20 cellular contexts compared by ENCODE assay signal in the genomic region with DNA sequence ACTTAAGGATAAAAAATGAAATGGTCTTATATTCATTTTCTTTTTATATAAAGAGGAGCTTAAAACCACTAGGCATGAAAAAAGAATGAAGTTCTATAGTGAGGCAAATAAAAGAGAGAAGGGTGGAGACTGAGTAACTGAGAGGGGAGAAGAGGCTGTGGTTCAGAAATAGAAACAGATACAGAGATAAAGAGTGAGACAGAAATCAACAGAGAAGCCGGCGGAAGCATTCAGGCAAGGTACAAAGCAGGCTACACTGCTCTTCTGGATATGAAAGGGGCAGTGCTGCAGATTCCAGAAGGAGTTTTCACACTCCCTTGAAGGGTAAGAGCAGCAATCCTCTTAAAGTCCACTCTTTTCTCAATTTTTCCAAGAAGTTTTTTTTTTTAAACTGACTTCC. TPM values are rescaled to one million over a fixed set of nuclear protein-coding genes. Genes with fewer than 3 reads are reported as not detected.
A peak's percentile ranks its signal among the peaks of the same experiment; 100 is the strongest.
DNase-seq lines count a peak whose midpoint lies in the region; ATAC-seq and TF ChIP-seq lines count a peak whose summit lies in the region.
"Had no signal": no experiment of that assay in that cellular context is flagged by ENCODE, and none has a peak within 500 bp of the region (broad histone marks: within the 10 kb centered on the region; RNA-seq: fewer than 3 reads in every experiment).

No MANE protein-coding gene starts in this region.

- no peak overlapping the region for H2AFZ ChIP-seq in PC-9

- no peaks in the 10 kb centered on the region for H3K9me3 Mint-ChIP-seq in CD4-positive, alpha-beta memory T cell
- H3K9me3 Mint-ChIP-seq in activated T-helper 1 cell treated with anti-CD3 and anti-CD28 coated beads, Interleukin-12 subunit alpha, Interleukin-12 subunit beta, Interleukin-2, Interleukin-4 antibody, amounts not matched to agents 30 ng/mL and 10 ng/mL and 1 ng/mL, durations not matched to agents 14 hours and 24 hours and 36 hours: no peaks in the 10 kb centered on the region
- no peaks in the 10 kb centered on the region for H3K9me3 Mint-ChIP-seq in mesothelial cell of epicardium

- H4K20me1 ChIP-seq in PC-9 (ENCODE audit: insufficient read depth): no peaks in the 10 kb centered on the region

- no peaks in the 10 kb centered on the region for H3K27me3 Mint-ChIP-seq in CD4-positive, alpha-beta memory T cell
- H3K27me3 Mint-ChIP-seq in activated T-helper 1 cell treated with anti-CD3 and anti-CD28 coated beads, Interleukin-12 subunit alpha, Interleukin-12 subunit beta, Interleukin-2, Interleukin-4 antibody, amounts not matched to agents 30 ng/mL and 10 ng/mL and 1 ng/mL, durations not matched to agents 14 hours and 24 hours and 36 hours (ENCODE audit: insufficient read depth): no peaks in the 10 kb centered on the region
- H3K27me3 Mint-ChIP-seq in mesothelial cell of epicardium (ENCODE audit: low read depth): no peaks in the 10 kb centered on the region

- H3K9me3 ChIP-seq in CD4-positive, alpha-beta memory T cell (ENCODE audit: control insufficient read depth in 1 of 2, low read length in 2 of 2): no peaks in the 10 kb centered on the region
- H3K9me3 ChIP-seq in PC-9 (ENCODE audit: insufficient read depth, low read depth): no peaks in the 10 kb centered on the region
- H3K9me3 ChIP-seq: BLaER1 treated with 17β-estradiol and CSF1 and Interleukin-3, amounts not matched to agents 10 nM and 100 nM; heart right ventricle; stomach; upper lobe of right lung had no signal

- peak overlapping the region; percentile 31 for H3K27ac ChIP-seq in CD4-positive, alpha-beta memory T cell (ENCODE audit: low read depth, low read length)
- no peak overlapping the region for H3K27ac ChIP-seq in PC-9
- H3K27ac ChIP-seq: BLaER1 treated with 17β-estradiol and CSF1 and Interleukin-3, amounts not matched to agents 10 nM and 100 nM; heart right ventricle; stomach; upper lobe of right lung; VCaP had no signal

- TF ChIP-seq CTCF in mesothelial cell of epicardium (IDR thresholded peaks at IDR 0.05; ENCODE audit: unreplicated experiment) (no peak), PC-9 (conservative IDR thresholded peaks at IDR 0.05) (no peak)

- H3K27ac Mint-ChIP-seq in CD4-positive, alpha-beta memory T cell: peak overlapping the region; percentile 55 to 95 (median 85)
- H3K27ac Mint-ChIP-seq in activated T-helper 1 cell treated with anti-CD3 and anti-CD28 coated beads, Interleukin-12 subunit alpha, Interleukin-12 subunit beta, Interleukin-2, Interleukin-4 antibody, amounts not matched to agents 30 ng/mL and 10 ng/mL and 1 ng/mL, durations not matched to agents 14 hours and 24 hours and 36 hours: peak overlapping the region; percentile 70
- peak overlapping the region; percentile 79 for H3K27ac Mint-ChIP-seq in mesothelial cell of epicardium

- no peak overlapping the region for H3K4me3 ChIP-seq in CD4-positive, alpha-beta memory T cell (ENCODE audit: low read length in 2 of 2)
- no peak overlapping the region for H3K4me3 ChIP-seq in PC-9
- H3K4me3 ChIP-seq: BLaER1 treated with 17β-estradiol and CSF1 and Interleukin-3, amounts not matched to agents 10 nM and 100 nM; heart right ventricle; lung; stomach; upper lobe of right lung had no signal

- no peaks in the 10 kb centered on the region for H3K79me2 ChIP-seq in PC-9 (ENCODE audit: low read depth)

- peak; percentile 72 for ATAC-seq in GM18868 (IDR thresholded peaks at IDR 0.05; ENCODE audit: unreplicated experiment)
- no peak for ATAC-seq in GM18870 (IDR thresholded peaks at IDR 0.05; ENCODE audit: unreplicated experiment)
- ATAC-seq: HCT116, upper lobe of right lung had no signal

- H3K9me2 ChIP-seq in PC-9 (ENCODE audit: insufficient read depth): no peaks in the 10 kb centered on the region

- peak in 3 of 5 donors; percentile 35 to 50 (median 35) for DNase-seq in CD4-positive, alpha-beta memory T cell
- no peak for DNase-seq in activated T-helper 1 cell treated with anti-CD3 and anti-CD28 coated beads, Interleukin-12 subunit alpha, Interleukin-12 subunit beta, Interleukin-2, Interleukin-4 antibody, amounts not matched to agents 30 ng/mL and 10 ng/mL and 1 ng/mL, durations not matched to agents 14 hours and 24 hours and 36 hours (ENCODE audit: low spot score)
- DNase-seq in mesothelial cell of epicardium (ENCODE audit: low spot score in 2 of 2, unreplicated experiment in 2 of 2): no peak
- DNase-seq in PC-9: no peak
- no peak for DNase-seq in NCI-H187 treated with DMSO at 0.1 percent for 48 hours (lab: John Stamatoyannopoulos, UW)
- DNase-seq in DMS 273 (lab: John Stamatoyannopoulos, UW; ENCODE audit: unreplicated experiment): no peak
- DNase-seq: amygdala, cerebellar nuclear complex, heart right ventricle, KG1, RPMI8226, stomach, upper lobe of right lung had no signal

- peaks cover 63 to 91% (median 75%) of the 10 kb centered on the region in 4 donors for H3K4me1 Mint-ChIP-seq in CD4-positive, alpha-beta memory T cell
- peaks cover 70% of the 10 kb centered on the region for H3K4me1 Mint-ChIP-seq in activated T-helper 1 cell treated with anti-CD3 and anti-CD28 coated beads, Interleukin-12 subunit alpha, Interleukin-12 subunit beta, Interleukin-2, Interleukin-4 antibody, amounts not matched to agents 30 ng/mL and 10 ng/mL and 1 ng/mL, durations not matched to agents 14 hours and 24 hours and 36 hours (ENCODE audit: low read depth)
- peaks cover 48% of the 10 kb centered on the region for H3K4me1 Mint-ChIP-seq in mesothelial cell of epicardium

- no peaks in the 10 kb centered on the region for H3F3A ChIP-seq in PC-9 (ENCODE audit: insufficient read depth, low read depth)

- peaks cover 52 to 81% of the 10 kb centered on the region in 2 donors for H3K36me3 Mint-ChIP-seq in CD4-positive, alpha-beta memory T cell
- H3K36me3 Mint-ChIP-seq in activated T-helper 1 cell treated with anti-CD3 and anti-CD28 coated beads, Interleukin-12 subunit alpha, Interleukin-12 subunit beta, Interleukin-2, Interleukin-4 antibody, amounts not matched to agents 30 ng/mL and 10 ng/mL and 1 ng/mL, durations not matched to agents 14 hours and 24 hours and 36 hours (ENCODE audit: low read depth): peaks cover 76% of the 10 kb centered on the region
- peaks cover 27% of the 10 kb centered on the region for H3K36me3 Mint-ChIP-seq in mesothelial cell of epicardium

- peak overlapping the region; percentile 33 to 71 (median 56) for H3K4me3 Mint-ChIP-seq in CD4-positive, alpha-beta memory T cell
- H3K4me3 Mint-ChIP-seq in activated T-helper 1 cell treated with anti-CD3 and anti-CD28 coated beads, Interleukin-12 subunit alpha, Interleukin-12 subunit beta, Interleukin-2, Interleukin-4 antibody, amounts not matched to agents 30 ng/mL and 10 ng/mL and 1 ng/mL, durations not matched to agents 14 hours and 24 hours and 36 hours: peak overlapping the region; percentile 1
- H3K4me3 Mint-ChIP-seq in mesothelial cell of epicardium: no peak overlapping the region

- peaks cover 35% of the 10 kb centered on the region for H3K36me3 ChIP-seq in CD4-positive, alpha-beta memory T cell (ENCODE audit: insufficient read depth, low read length)
- peaks cover 4% of the 10 kb centered on the region; the same call in 1 of the 2 replicates for H3K36me3 ChIP-seq in PC-9 (ENCODE audit: low read depth)
- H3K36me3 ChIP-seq: upper lobe of right lung had no signal

- H3K27me3 ChIP-seq in CD4-positive, alpha-beta memory T cell (ENCODE audit: insufficient read depth, low read length): no peaks in the 10 kb centered on the region
- no peaks in the 10 kb centered on the region for H3K27me3 ChIP-seq in PC-9 (ENCODE audit: insufficient read depth, low read depth)
- H3K27me3 ChIP-seq: BLaER1 treated with 17β-estradiol and CSF1 and Interleukin-3, amounts not matched to agents 10 nM and 100 nM; heart right ventricle; stomach; upper lobe of right lung had no signal

- CTCF ChIA-PET in CD4-positive, alpha-beta memory T cell (lab: Charles Lee; ENCODE audit: partially characterized antibody): interaction anchor here (1.4 to 2.9 kb wide), 5 partner anchors 24 to 126 kb away, joined by 3 to 15 read pairs (median 12); partner anchors contain the start of gene NFATC2
- CTCF ChIA-PET in PC-9 (lab: Charles Lee): no interaction called here

- peaks cover 86% of the 10 kb centered on the region for H3K4me1 ChIP-seq in CD4-positive, alpha-beta memory T cell (ENCODE audit: insufficient read depth, low read length)
- no peaks in the 10 kb centered on the region for H3K4me1 ChIP-seq in PC-9 (replicated peaks; ENCODE audit: insufficient read depth)
- H3K4me1 ChIP-seq: stomach, upper lobe of right lung had no signal

- H3K4me2 ChIP-seq in PC-9: no peak overlapping the region
- H3K4me2 ChIP-seq: BLaER1 treated with 17β-estradiol and CSF1 and Interleukin-3, amounts not matched to agents 10 nM and 100 nM had no signal

- BruUV-seq in PC-9 (replicated peaks; lab: Mats Ljungman, UMichigan): no TSS peak

- intact Hi-C loops in CD4-positive, alpha-beta memory T cell (cut with micrococcal nuclease): no loop called here
- intact Hi-C loops in activated T-helper 1 cell treated with anti-CD3 and anti-CD28 coated beads, Interleukin-12 subunit alpha, Interleukin-12 subunit beta, Interleukin-2, Interleukin-4 antibody, amounts not matched to agents 30 ng/mL and 10 ng/mL and 1 ng/mL, durations not matched to agents 14 hours and 24 hours and 36 hours (cut with micrococcal nuclease): loop anchor here (1.0 kb wide), 4 partner anchors 12 to 32 kb away; no protein-coding TSS in a partner anchor
- intact Hi-C loops in PC-9 (cut with micrococcal nuclease; ENCODE audit: unreplicated experiment): no loop called here

- POLR2A ChIA-PET in CD4-positive, alpha-beta memory T cell (lab: Charles Lee; ENCODE audit: partially characterized antibody): interaction anchor here (1.4 to 6.3 kb wide), 7 partner anchors 13 to 108 kb away, joined by 3 to 84 read pairs (median 19); partner anchors contain the start of gene NFATC2
- POLR2A ChIA-PET in PC-9 (lab: Charles Lee; ENCODE audit: unreplicated experiment): no interaction called here

RNA-seq across cellular contexts. Expression of gene NFATC2, which starts 29.9 kb away (rescaled TPM):
- 10 to 100 TPM; 64.9 to 71.6 TPM for total RNA-seq in CD4-positive, alpha-beta memory T cell
- polyA plus RNA-seq in CD4-positive, alpha-beta memory T cell: 10 to 100 TPM; 14.0 to 42.4 TPM
- total RNA-seq in activated T-helper 1 cell treated with anti-CD3 and anti-CD28 coated beads, Interleukin-12 subunit alpha, Interleukin-12 subunit beta, Interleukin-2, Interleukin-4 antibody, amounts not matched to agents 30 ng/mL and 10 ng/mL and 1 ng/mL, durations not matched to agents 14 hours and 24 hours and 36 hours: 84.0 and 86.4 TPM in 2 replicates
- total RNA-seq in mesothelial cell of epicardium (13.1 to 14.0 TPM (median 14.0 TPM) in 3 replicates), PC-9 (2021) (6.3 and 6.8 TPM in 2 replicates)
- polyA plus RNA-seq: neural cell had no signal

Comparison
In these comparisons a context has a peak if more than half of its experiments do, and no peak if none do; other contexts are left out.
1. DNase-seq: peak in CD4-positive, alpha-beta memory T cell (3 of 5); none in activated T-helper 1 cell treated with anti-CD3 and anti-CD28 coated beads, Interleukin-12 subunit alpha, Interleukin-12 subunit beta, Interleukin-2, Interleukin-4 antibody, amounts not matched to agents 30 ng/mL and 10 ng/mL and 1 ng/mL, durations not matched to agents 14 hours and 24 hours and 36 hours (single experiment), mesothelial cell of epicardium (0 of 2), PC-9 (0 of 2), NCI-H187 treated with DMSO at 0.1 percent for 48 hours (single experiment) and DMS 273 (single experiment).
2. Peak in every context shown above with its lines, with median percentiles within 50 percentile points of each other: H3K27ac Mint-ChIP-seq.